ENCODE assay signal across 18 cellular contexts in genomic region chr17:10276436-10276835, GRCh38.
DNase-seq lines count a peak whose midpoint lies in the region; ATAC-seq and TF ChIP-seq lines count a peak whose summit lies in the region.
"Had no signal": no experiment of that assay in that cellular context is flagged by ENCODE, and none has a peak within 500 bp of the region (broad histone marks: within the 10 kb centered on the region; RNA-seq: fewer than 3 reads in every experiment).

No MANE protein-coding gene starts in this region.

- H3K23ac ChIP-seq in trophoblast cell (ENCODE audit: low read length), result no peak overlapping the region

- no CpG with 5 or more reads among the region's 3 CpGs for WGBS in trophoblast cell (ENCODE audit: extremely low coverage, insufficient coverage, insufficient read length)

- no peak overlapping the region for H2AFZ ChIP-seq in trophoblast cell (ENCODE audit: insufficient read depth, low read length, poor library complexity)
- H2AFZ ChIP-seq: GM23248 had no signal

- DNase-seq in ELF-1 (ENCODE audit: low read depth, low spot score) (peak; percentile 50), endothelial cell (ENCODE audit: low spot score) (no peak), trophoblast cell (no peak), midbrain (lab: John Stamatoyannopoulos, UW) (no peak)
- DNase-seq in activated CD8-positive, alpha-beta T cell treated with anti-CD3 and anti-CD28 coated beads for 36 hours, result no peak
- DNase-seq: C1 segment of cervical spinal cord; CD4-positive, CD25-positive, alpha-beta regulatory T cell; CD8-positive, alpha-beta memory T cell; COR-L47; DMS 273 treated with DMSO at 0.1 percent for 48 hours; DMS53; GDM1; GM23248; KG1 had no signal

- TF ChIP-seq CTCF in endothelial cell (IDR thresholded peaks at IDR 0.05; ENCODE audit: unreplicated experiment), result no peak
- TF ChIP-seq CTCF in activated CD8-positive, alpha-beta T cell treated with anti-CD3 and anti-CD28 coated beads for 36 hours (IDR thresholded peaks at IDR 0.05), result no peak

- H3K9ac ChIP-seq in HUES48 (ENCODE audit: low read depth, low read length), result no peak overlapping the region
- no peak overlapping the region for H3K9ac ChIP-seq in trophoblast cell (ENCODE audit: low read length)
- H3K9ac ChIP-seq: GM23248 had no signal

- POLR2A ChIA-PET in activated CD8-positive, alpha-beta T cell treated with anti-CD3 and anti-CD28 coated beads for 36 hours (lab: Charles Lee), result no interaction called here

- intact Hi-C loops in activated CD8-positive, alpha-beta T cell treated with anti-CD3 and anti-CD28 coated beads for 36 hours (cut with micrococcal nuclease), result no loop called here

- no peak overlapping the region for H4K12ac ChIP-seq in trophoblast cell (ENCODE audit: low read depth, low read length)

- H3K18ac ChIP-seq in trophoblast cell (ENCODE audit: low read length), result no peak overlapping the region

- no peak overlapping the region for H4K91ac ChIP-seq in trophoblast cell (ENCODE audit: low read depth, low read length)

- H2BK5ac ChIP-seq in trophoblast cell (ENCODE audit: low read depth, low read length, poor library complexity), result no peak overlapping the region

- H3K36me3 ChIP-seq in HUES48 (ENCODE audit: control insufficient read depth, insufficient read depth, low read length) (no peaks in the 10 kb centered on the region), trophoblast cell (ENCODE audit: control insufficient read depth in 1 of 2, insufficient read depth in 2 of 2, low read length in 2 of 2) (no peaks in the 10 kb centered on the region)

- H3K4me2 ChIP-seq in trophoblast cell (ENCODE audit: low read length), result no peak overlapping the region

- peak overlapping the region; percentile 76 for H3K27ac Mint-ChIP-seq in endothelial cell (ENCODE audit: unreplicated experiment)
- no peak overlapping the region for H3K27ac Mint-ChIP-seq in activated CD8-positive, alpha-beta T cell treated with anti-CD3 and anti-CD28 coated beads for 36 hours
- H3K27ac Mint-ChIP-seq: B cell; CD4-positive, CD25-positive, alpha-beta regulatory T cell; CD8-positive, alpha-beta memory T cell had no signal

- no peaks in the 10 kb centered on the region for H3K27me3 Mint-ChIP-seq in endothelial cell (ENCODE audit: unreplicated experiment)
- peaks cover 8% of the 10 kb centered on the region for H3K27me3 Mint-ChIP-seq in activated CD8-positive, alpha-beta T cell treated with anti-CD3 and anti-CD28 coated beads for 36 hours
- H3K27me3 Mint-ChIP-seq: CD4-positive, CD25-positive, alpha-beta regulatory T cell had no signal

- CTCF ChIA-PET in activated CD8-positive, alpha-beta T cell treated with anti-CD3 and anti-CD28 coated beads for 36 hours (lab: Charles Lee), result no interaction called here

- H3K4me1 ChIP-seq in HUES48 (ENCODE audit: control insufficient read depth, insufficient read depth, low read length) (peaks cover 14% of the 10 kb centered on the region), trophoblast cell (ENCODE audit: control insufficient read depth in 1 of 2, insufficient read depth in 2 of 2, low read length in 2 of 2) (peaks cover 2 to 3% of the 10 kb centered on the region in 2 experiments)

- H3K27me3 ChIP-seq in HUES48 (ENCODE audit: control insufficient read depth, insufficient read depth, low read length) (no peaks in the 10 kb centered on the region), trophoblast cell (ENCODE audit: insufficient read depth, low read length) (no peaks in the 10 kb centered on the region)

- peaks cover 4% of the 10 kb centered on the region for H3K79me1 ChIP-seq in trophoblast cell (ENCODE audit: low read length)

- no peak overlapping the region for H4K8ac ChIP-seq in trophoblast cell (ENCODE audit: low read depth, low read length)

- H3K9me3 Mint-ChIP-seq in endothelial cell (ENCODE audit: unreplicated experiment), result no peaks in the 10 kb centered on the region
- no peaks in the 10 kb centered on the region for H3K9me3 Mint-ChIP-seq in activated CD8-positive, alpha-beta T cell treated with anti-CD3 and anti-CD28 coated beads for 36 hours

- no peak overlapping the region for H3K14ac ChIP-seq in trophoblast cell (ENCODE audit: low read length)

- H3K27ac ChIP-seq in HUES48 (ENCODE audit: low read depth, low read length) (peak overlapping the region; percentile 40), trophoblast cell (ENCODE audit: low read depth, low read length) (peak overlapping the region; percentile 59)
- H3K27ac ChIP-seq: GM23248 had no signal

- H2BK120ac ChIP-seq in trophoblast cell (ENCODE audit: insufficient read depth, low read length, poor library complexity), result no peak overlapping the region

- no peaks in the 10 kb centered on the region for H3K36me3 Mint-ChIP-seq in endothelial cell (ENCODE audit: low read depth, unreplicated experiment)
- no peaks in the 10 kb centered on the region for H3K36me3 Mint-ChIP-seq in activated CD8-positive, alpha-beta T cell treated with anti-CD3 and anti-CD28 coated beads for 36 hours (ENCODE audit: low read depth)
- H3K36me3 Mint-ChIP-seq: CD4-positive, CD25-positive, alpha-beta regulatory T cell; CD8-positive, alpha-beta memory T cell had no signal

- H3K4me1 Mint-ChIP-seq in endothelial cell (ENCODE audit: unreplicated experiment), result peaks cover 27% of the 10 kb centered on the region
- no peaks in the 10 kb centered on the region for H3K4me1 Mint-ChIP-seq in activated CD8-positive, alpha-beta T cell treated with anti-CD3 and anti-CD28 coated beads for 36 hours (ENCODE audit: low read depth)
- H3K4me1 Mint-ChIP-seq: B cell had no signal

- H3K4ac ChIP-seq in trophoblast cell (ENCODE audit: low read depth, low read length), result no peak overlapping the region

- ATAC-seq in GM19395 (IDR thresholded peaks at IDR 0.05; ENCODE audit: unreplicated experiment) (no peak), GM19023 (IDR thresholded peaks at IDR 0.05; ENCODE audit: unreplicated experiment) (no peak)
- no peak for ATAC-seq in activated CD8-positive, alpha-beta T cell treated with anti-CD3 and anti-CD28 coated beads for 36 hours

- H3K4me3 Mint-ChIP-seq in endothelial cell (ENCODE audit: unreplicated experiment), result no peak overlapping the region
- H3K4me3 Mint-ChIP-seq in activated CD8-positive, alpha-beta T cell treated with anti-CD3 and anti-CD28 coated beads for 36 hours, result no peak overlapping the region
- H3K4me3 Mint-ChIP-seq: B cell; CD4-positive, CD25-positive, alpha-beta regulatory T cell; CD8-positive, alpha-beta memory T cell had no signal

- H3K9me3 ChIP-seq in HUES48 (ENCODE audit: control insufficient read depth, insufficient read depth, low read length), result no peaks in the 10 kb centered on the region
- H3K9me3 ChIP-seq in trophoblast cell (ENCODE audit: insufficient read depth, low read depth, low read length), result no peaks in the 10 kb centered on the region

- H2BK12ac ChIP-seq in trophoblast cell (ENCODE audit: low read length), result no peak overlapping the region

- H2AK5ac ChIP-seq in trophoblast cell (ENCODE audit: low read length), result no peak overlapping the region

- H3K79me2 ChIP-seq in trophoblast cell (ENCODE audit: control insufficient read depth, insufficient read depth, low read length, poor library complexity), result no peaks in the 10 kb centered on the region

- H3K4me3 ChIP-seq in HUES48 (ENCODE audit: low read depth, low read length) (no peak overlapping the region), trophoblast cell (ENCODE audit: low read depth, low read length) (no peak overlapping the region)
- H3K4me3 ChIP-seq: GM23248 had no signal
